1 cellular context compared by ENCODE assay signal in genomic region chr18:55079067-55079466, GRCh38.
TF ChIP-seq lines count a peak whose summit lies in the region.

No MANE protein-coding gene starts in this region.

TF ChIP-seq in K562, 482 proteins besides CTCF, POLR2A, EP300 and RAD21 (continued from another document):
- no peak for TF ChIP-seq RERE (CRISPR knock-in tag; IDR thresholded peaks at IDR 0.05; ENCODE audit: borderline replicate concordance)
- TF ChIP-seq SRF (CRISPR knock-in tag; IDR thresholded peaks at IDR 0.05), result no peak
- no peak for TF ChIP-seq CHD2 (IDR thresholded peaks at IDR 0.05; ENCODE audit: low read depth, low read length)
TF ChIP-seq in K562: peak in this region for 1.
